ENCODE assay signal across 1 cellular context in genomic region chr1:248858891-248859889, GRCh38.
A peak's percentile ranks its signal among the peaks of the same experiment; 100 is the strongest.
TF ChIP-seq lines count a peak whose summit lies in the region.

ZNF692 (minus strand) TSS chr1:248859085; CDS start chr1:248858309, 776 bp downstream.

TF ChIP-seq in GM12878, 131 proteins besides CTCF, POLR2A, EP300 and RAD21 (continued from another document):
- TF ChIP-seq CEBPB (IDR thresholded peaks at IDR 0.05; ENCODE audit: borderline replicate concordance in 1 of 2, low read depth in 2 of 2, low read length in 2 of 2) (no peak), HCFC1 (IDR thresholded peaks at IDR 0.05; ENCODE audit: low read length) (peak; percentile 62), TCF12 (IDR thresholded peaks at IDR 0.05; ENCODE audit: low read depth, low read length) (0 out of 2 replicates have a peak, but pooled peaks have one; percentile 49), DPF2 (IDR thresholded peaks at IDR 0.05) (peak; percentile 64), ATF7 (IDR thresholded peaks at IDR 0.05; ENCODE audit: low read depth) (no peak), RUNX3 (IDR thresholded peaks at IDR 0.05; ENCODE audit: low read length) (peak; percentile 93), GATAD2B (conservative IDR thresholded peaks at IDR 0.05; ENCODE audit: low read depth) (peak; percentile 56; the same call in 1 of the 2 replicates), CREM (IDR thresholded peaks at IDR 0.05; ENCODE audit: low read depth) (0 out of 2 replicates have a peak, but pooled peaks have one; percentile 36), MLLT1 (IDR thresholded peaks at IDR 0.05) (peak; percentile 80), SIX5 (IDR thresholded peaks at IDR 0.05; ENCODE audit: low read depth, low read length, severe bottlenecking) (peak; percentile 42), SPI1 (IDR thresholded peaks at IDR 0.05; ENCODE audit: borderline replicate concordance, insufficient read depth, low read depth, low read length) (0 out of 2 replicates have a peak, but pooled peaks have one; percentile 19), BHLHE40 (IDR thresholded peaks at IDR 0.05; ENCODE audit: borderline replicate concordance in 1 of 2, low read depth in 2 of 2, low read length in 1 of 2) (peak; percentile 34 to 84; a peak in 2 of 4 replicates), ZBED1 (IDR thresholded peaks at IDR 0.05; ENCODE audit: borderline replicate concordance) (peak; percentile 94), RELB (IDR thresholded peaks at IDR 0.05; ENCODE audit: low read depth) (peak; percentile 84), PAX5 (IDR thresholded peaks at IDR 0.05; ENCODE audit: borderline replicate concordance, low read depth, low read length) (peak; percentile 80; the same call in 1 of the 2 replicates), PML (IDR thresholded peaks at IDR 0.05; ENCODE audit: low read length) (peak; percentile 71; the same call in 1 of the 2 replicates), POLR2AphosphoS5 (IDR thresholded peaks at IDR 0.05; ENCODE audit: low read length) (peak; percentile 85)
TF ChIP-seq in GM12878: peak in this region for 45.
